In the genomic region with DNA sequence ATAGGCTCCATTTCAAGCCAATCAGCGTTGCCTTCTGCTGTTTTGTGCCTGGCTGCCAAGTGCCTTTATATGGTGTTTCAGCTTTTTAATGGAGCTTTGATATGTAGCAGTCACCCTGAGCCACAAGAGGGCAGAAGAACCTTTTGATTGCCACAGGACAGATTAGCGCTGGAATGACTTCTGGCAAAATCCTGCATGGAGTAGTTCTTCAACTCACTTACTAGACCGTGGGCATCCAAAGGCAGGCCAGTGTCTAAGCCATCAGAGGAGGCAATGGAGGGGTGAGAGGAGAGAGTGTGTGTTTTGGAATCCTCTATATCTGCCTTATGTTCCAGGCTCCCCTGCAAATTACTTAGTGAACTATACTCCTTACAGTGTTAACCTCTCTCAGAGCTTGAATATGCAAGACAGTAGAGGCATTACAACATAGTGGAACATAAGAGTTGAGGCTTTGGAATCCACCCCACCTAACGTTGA, we compare ENCODE assay signal across 9 cellular contexts. TPM values are rescaled to one million over a fixed set of nuclear protein-coding genes. Genes with fewer than 3 reads are reported as not detected.
DNase-seq lines count a peak whose midpoint lies in the region; ATAC-seq and TF ChIP-seq lines count a peak whose summit lies in the region.
"Had no signal": no experiment of that assay in that cellular context is flagged by ENCODE, and none has a peak within 500 bp of the region (broad histone marks: within the 10 kb centered on the region; RNA-seq: fewer than 3 reads in every experiment).

No MANE protein-coding gene starts in this region.

- peaks cover 0 to 5% of the 10 kb centered on the region in 2 donors for H3K4me1 Mint-ChIP-seq in natural killer cell treated with Interleukin-12 subunit alpha and Interleukin-12 subunit beta and Interleukin-15 and Interleukin-18, amount 100 ng/mL, for 72 hours (ENCODE audit: low read depth in 2 of 2)

- H3K36me3 ChIP-seq in KMS-11 (ENCODE audit: insufficient read depth) (no peaks in the 10 kb centered on the region), OCI-LY3 (replicated peaks; ENCODE audit: low read depth, low read length) (no peaks in the 10 kb centered on the region)

- no peaks in the 10 kb centered on the region for H3K36me3 Mint-ChIP-seq in natural killer cell treated with Interleukin-12 subunit alpha and Interleukin-12 subunit beta and Interleukin-15 and Interleukin-18, amount 100 ng/mL, for 72 hours

- H3K9me3 ChIP-seq in OCI-LY3 (ENCODE audit: insufficient read depth, low read length) = no peaks in the 10 kb centered on the region

- H3K4me1 ChIP-seq in KMS-11 (ENCODE audit: low read depth, poor library complexity, severe bottlenecking) = peaks cover 23% of the 10 kb centered on the region
- peaks cover 9% of the 10 kb centered on the region for H3K4me1 ChIP-seq in OCI-LY3 (ENCODE audit: low read length)

- peak; percentile 85 for DNase-seq in DMS114 treated with DMSO at 0.1 percent for 48 hours (lab: John Stamatoyannopoulos, UW; ENCODE audit: unreplicated experiment)
- DNase-seq in activated T-cell treated with anti-CD3 and anti-CD28 coated beads for 48 hours (ENCODE audit: low read depth) = peak; percentile 16
- peak; percentile 92 for DNase-seq in fibroblast of gingiva (ENCODE audit: low read depth)
- DNase-seq in natural killer cell treated with Interleukin-12 subunit alpha and Interleukin-12 subunit beta and Interleukin-15 and Interleukin-18, amount 100 ng/mL, for 72 hours (ENCODE audit: low spot score) = no peak
- peak in 44 of 49 donors; percentile 8 to 86 (median 54) for DNase-seq in substantia nigra (lab: John Stamatoyannopoulos, UW)

- H3K27ac ChIP-seq in KMS-11 = no peak overlapping the region
- H3K27ac ChIP-seq in OCI-LY3 (ENCODE audit: low read length) = no peak overlapping the region
- no peak overlapping the region for H3K27ac ChIP-seq in substantia nigra (ENCODE audit: low read depth, low read length, poor library complexity, severe bottlenecking)

- H3K27me3 ChIP-seq in KMS-11 (ENCODE audit: insufficient read depth, low read depth) = no peaks in the 10 kb centered on the region
- H3K27me3 ChIP-seq in OCI-LY3 (ENCODE audit: low read depth, low read length) = no peaks in the 10 kb centered on the region

- H3K27ac Mint-ChIP-seq in natural killer cell treated with Interleukin-12 subunit alpha and Interleukin-12 subunit beta and Interleukin-15 and Interleukin-18, amount 100 ng/mL, for 72 hours = no peak overlapping the region
- H3K27ac Mint-ChIP-seq: T-helper 1 cell treated with Interleukin-12 subunit alpha and Interleukin-12 subunit beta and Interleukin-4 antibody, amounts not matched to agents 30 μg/mL and 1 μg/mL, for 36 hours had no signal

- H4K20me1 ChIP-seq in KMS-11 (ENCODE audit: insufficient read depth) (no peaks in the 10 kb centered on the region), OCI-LY3 (ENCODE audit: insufficient read depth, low read length) (no peaks in the 10 kb centered on the region)

- ATAC-seq in natural killer cell treated with Interleukin-12 subunit alpha and Interleukin-12 subunit beta and Interleukin-15 and Interleukin-18, amount 100 ng/mL, for 72 hours = peak; percentile 65 to 71
- ATAC-seq in GM21360 (IDR thresholded peaks at IDR 0.05; ENCODE audit: unreplicated experiment) = no peak

- H2AFZ ChIP-seq in KMS-11 (ENCODE audit: low read depth) (no peak overlapping the region), OCI-LY3 (ENCODE audit: low read depth, low read length) (no peak overlapping the region)

- H3K9me3 Mint-ChIP-seq in natural killer cell treated with Interleukin-12 subunit alpha and Interleukin-12 subunit beta and Interleukin-15 and Interleukin-18, amount 100 ng/mL, for 72 hours = no peaks in the 10 kb centered on the region
- H3K9me3 Mint-ChIP-seq: T-helper 1 cell treated with Interleukin-12 subunit alpha and Interleukin-12 subunit beta and Interleukin-4 antibody, amounts not matched to agents 30 μg/mL and 1 μg/mL, for 36 hours had no signal

- H3K9ac ChIP-seq in KMS-11 (no peak overlapping the region), OCI-LY3 (ENCODE audit: low read length) (no peak overlapping the region)

- H3K4me3 Mint-ChIP-seq in natural killer cell treated with Interleukin-12 subunit alpha and Interleukin-12 subunit beta and Interleukin-15 and Interleukin-18, amount 100 ng/mL, for 72 hours = no peak overlapping the region
- H3K4me3 Mint-ChIP-seq: T-helper 1 cell treated with Interleukin-12 subunit alpha and Interleukin-12 subunit beta and Interleukin-4 antibody, amounts not matched to agents 30 μg/mL and 1 μg/mL, for 36 hours had no signal

- TF ChIP-seq CTCF in KMS-11 (conservative IDR thresholded peaks at IDR 0.05; ENCODE audit: low read depth, low read length) = peak; percentile 86
- peak; percentile 81 for TF ChIP-seq CTCF in OCI-LY3 (IDR thresholded peaks at IDR 0.05; ENCODE audit: low read depth, low read length)

- H3K4me2 ChIP-seq in KMS-11 (no peak overlapping the region; the same call in 1 of the 2 replicates), OCI-LY3 (ENCODE audit: low read length) (no peak overlapping the region)

- H3K4me3 ChIP-seq in KMS-11 (IDR thresholded peaks at IDR 0.05; ENCODE audit: insufficient read depth, low read depth, low read length) (no peak overlapping the region), OCI-LY3 (ENCODE audit: low read length) (no peak overlapping the region)

- H3K27me3 Mint-ChIP-seq in natural killer cell treated with Interleukin-12 subunit alpha and Interleukin-12 subunit beta and Interleukin-15 and Interleukin-18, amount 100 ng/mL, for 72 hours = no peaks in the 10 kb centered on the region

- H3K79me2 ChIP-seq in KMS-11 (ENCODE audit: insufficient read depth, low read depth) = no peaks in the 10 kb centered on the region
- H3K79me2 ChIP-seq in OCI-LY3 (ENCODE audit: low read length) = no peaks in the 10 kb centered on the region

RNA-seq across cellular contexts. Expression of a gene that starts 56.2 kb away (rescaled TPM):
- 10 to 100 TPM; 20.7 to 49.4 TPM for total RNA-seq in natural killer cell treated with Interleukin-12 subunit alpha and Interleukin-12 subunit beta and Interleukin-15 and Interleukin-18, amount 100 ng/mL, for 72 hours
